In genomic region chr4:107391630-107392028, GRCh38 we compare ENCODE assay signal across 26 cellular contexts.
"Had no signal": no experiment of that assay in that cellular context is flagged by ENCODE, and none has a peak within 500 bp of the region (broad histone marks: within the 10 kb centered on the region; RNA-seq: fewer than 3 reads in every experiment).

No MANE protein-coding gene starts in this region.

- H3K36me3 ChIP-seq: adrenal gland, left ventricle myocardium inferior, neural progenitor cell, stomach, tibial nerve had no signal

- H3K27ac ChIP-seq: adrenal gland, body of pancreas, left ventricle myocardium inferior, neural progenitor cell, parathyroid adenoma, psoas muscle, stomach had no signal

- H3K79me2 ChIP-seq: parathyroid adenoma had no signal

- H3K4me1 ChIP-seq: adrenal gland, body of pancreas, left ventricle myocardium inferior, parathyroid adenoma, psoas muscle had no signal

- ATAC-seq: activated T-cell treated with anti-CD3 and anti-CD28 coated beads, Interleukin-2, amount 50 U/mL, for 72 hours; body of pancreas; natural killer cell; stimulated activated naive B cell treated with anti-CD40 and anti-IgM and Interleukin-4, amounts not matched to agents 10 μg/mL and 1 μg/mL and 100 μg/mL, for 72 hours had no signal

- DNase-seq: activated CD4-positive, alpha-beta T cell treated with anti-CD3 and anti-CD28 coated beads for 4 hours; activated CD4-positive, alpha-beta T cell treated with anti-CD3 and anti-CD28 coated beads, Interleukin-2, amount 50 U/mL, for 4 hours; activated CD4-positive, CD25-positive, alpha-beta regulatory T cell; activated effector memory CD4-positive, alpha-beta T cell treated with Interleukin-2 at 50 U/mL for 16 hours; activated naive CD4-positive, alpha-beta T cell treated with Interleukin-2 at 50 U/mL for 16 hours; activated T-cell treated with anti-CD3 and anti-CD28 coated beads for 4 hours; activated T-cell treated with anti-CD3 and anti-CD28 coated beads, Interleukin-2, amount 50 U/mL, for 72 hours; adrenal gland; aorta; body of pancreas; effector CD8-positive, alpha-beta T cell; erythroblast; islet precursor cell; left ventricle myocardium inferior; mesendoderm; natural killer cell; occipital lobe; psoas muscle; stimulated activated CD4-positive, alpha-beta T cell treated with anti-CD3 and anti-CD28 coated beads, Interleukin-15, amount 100 ng/mL, for 24 hours; stimulated activated CD4-positive, alpha-beta T cell treated with anti-CD3 and anti-CD28 coated beads, Interleukin-2, amount 100 ng/mL, for 24 hours; stimulated activated naive B cell treated with anti-CD40 and anti-IgM and Interleukin-4, amounts not matched to agents 10 μg/mL and 1 μg/mL and 100 μg/mL, for 72 hours; stomach had no signal

- H3K9me3 ChIP-seq: adrenal gland, body of pancreas, left ventricle myocardium inferior, psoas muscle, stomach, tibial nerve had no signal

- H3K27me3 ChIP-seq: adrenal gland, body of pancreas, neural progenitor cell, stomach, tibial nerve had no signal

- H3K4me2 ChIP-seq: neural progenitor cell had no signal

- H3K4me3 ChIP-seq: adrenal gland, body of pancreas, left ventricle myocardium inferior, lung, neural progenitor cell, psoas muscle, stomach, tibial nerve had no signal

- H2AFZ ChIP-seq: neural progenitor cell, parathyroid adenoma had no signal
